ENCODE assay signal across 3 cellular contexts in the genomic region with DNA sequence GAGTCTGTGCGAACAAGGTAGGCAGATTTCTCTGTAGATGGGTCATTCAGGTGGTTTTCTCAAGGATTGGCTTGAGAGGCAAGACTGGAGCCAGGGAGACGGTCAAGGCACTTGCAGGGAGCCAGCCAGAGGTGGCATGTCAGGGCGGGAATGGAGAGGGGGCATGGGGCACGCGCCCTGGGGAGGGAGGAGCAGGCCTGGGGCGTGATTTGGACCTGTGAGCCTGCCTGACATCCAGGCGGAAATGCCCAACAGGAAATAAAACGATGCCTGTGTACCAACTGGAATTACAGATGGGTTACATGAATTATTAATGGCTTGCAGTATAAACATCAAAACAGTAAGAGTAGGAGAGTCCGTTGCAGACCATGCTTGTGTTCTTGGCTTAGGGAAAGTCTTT.
TF ChIP-seq lines count a peak whose summit lies in the region.

No MANE protein-coding gene starts in this region.

TF ChIP-seq in SK-N-SH, 30 proteins besides CTCF, POLR2A, EP300 and RAD21:
- TF ChIP-seq CHD2 (IDR thresholded peaks at IDR 0.05; ENCODE audit: low read length, partially characterized antibody) (no peak), MXI1 (IDR thresholded peaks at IDR 0.05; ENCODE audit: low read depth, low read length) (no peak), FOXM1 (IDR thresholded peaks at IDR 0.05; ENCODE audit: low read depth) (no peak), MEF2A (IDR thresholded peaks at IDR 0.05; ENCODE audit: borderline replicate concordance, low read depth) (no peak), NFIC (IDR thresholded peaks at IDR 0.05; ENCODE audit: borderline replicate concordance) (no peak), GABPA (IDR thresholded peaks at IDR 0.05; ENCODE audit: low read depth) (no peak), RCOR1 (IDR thresholded peaks at IDR 0.05; ENCODE audit: low read length) (no peak), SIN3A (IDR thresholded peaks at IDR 0.05; ENCODE audit: borderline replicate concordance, low read depth, low read length) (no peak), ELF1 (IDR thresholded peaks at IDR 0.05) (no peak), JUND (IDR thresholded peaks at IDR 0.05) (no peak), FOSL2 (IDR thresholded peaks at IDR 0.05; ENCODE audit: borderline replicate concordance, low read depth) (no peak), FOXJ3 (CRISPR knock-in tag; IDR thresholded peaks at IDR 0.05) (no peak)
- TF ChIP-seq, protein P1, sequence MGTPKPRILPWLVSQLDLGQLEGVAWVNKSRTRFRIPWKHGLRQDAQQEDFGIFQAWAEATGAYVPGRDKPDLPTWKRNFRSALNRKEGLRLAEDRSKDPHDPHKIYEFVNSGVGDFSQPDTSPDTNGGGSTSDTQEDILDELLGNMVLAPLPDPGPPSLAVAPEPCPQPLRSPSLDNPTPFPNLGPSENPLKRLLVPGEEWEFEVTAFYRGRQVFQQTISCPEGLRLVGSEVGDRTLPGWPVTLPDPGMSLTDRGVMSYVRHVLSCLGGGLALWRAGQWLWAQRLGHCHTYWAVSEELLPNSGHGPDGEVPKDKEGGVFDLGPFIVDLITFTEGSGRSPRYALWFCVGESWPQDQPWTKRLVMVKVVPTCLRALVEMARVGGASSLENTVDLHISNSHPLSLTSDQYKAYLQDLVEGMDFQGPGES (IDR thresholded peaks at IDR 0.05; ENCODE audit: low read depth, low read length), result no peak
- TF ChIP-seq, protein P2, sequence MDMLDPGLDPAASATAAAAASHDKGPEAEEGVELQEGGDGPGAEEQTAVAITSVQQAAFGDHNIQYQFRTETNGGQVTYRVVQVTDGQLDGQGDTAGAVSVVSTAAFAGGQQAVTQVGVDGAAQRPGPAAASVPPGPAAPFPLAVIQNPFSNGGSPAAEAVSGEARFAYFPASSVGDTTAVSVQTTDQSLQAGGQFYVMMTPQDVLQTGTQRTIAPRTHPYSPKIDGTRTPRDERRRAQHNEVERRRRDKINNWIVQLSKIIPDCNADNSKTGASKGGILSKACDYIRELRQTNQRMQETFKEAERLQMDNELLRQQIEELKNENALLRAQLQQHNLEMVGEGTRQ (IDR thresholded peaks at IDR 0.05; ENCODE audit: borderline replicate concordance, low read depth, low read length), result no peak
- TF ChIP-seq, protein P3, sequence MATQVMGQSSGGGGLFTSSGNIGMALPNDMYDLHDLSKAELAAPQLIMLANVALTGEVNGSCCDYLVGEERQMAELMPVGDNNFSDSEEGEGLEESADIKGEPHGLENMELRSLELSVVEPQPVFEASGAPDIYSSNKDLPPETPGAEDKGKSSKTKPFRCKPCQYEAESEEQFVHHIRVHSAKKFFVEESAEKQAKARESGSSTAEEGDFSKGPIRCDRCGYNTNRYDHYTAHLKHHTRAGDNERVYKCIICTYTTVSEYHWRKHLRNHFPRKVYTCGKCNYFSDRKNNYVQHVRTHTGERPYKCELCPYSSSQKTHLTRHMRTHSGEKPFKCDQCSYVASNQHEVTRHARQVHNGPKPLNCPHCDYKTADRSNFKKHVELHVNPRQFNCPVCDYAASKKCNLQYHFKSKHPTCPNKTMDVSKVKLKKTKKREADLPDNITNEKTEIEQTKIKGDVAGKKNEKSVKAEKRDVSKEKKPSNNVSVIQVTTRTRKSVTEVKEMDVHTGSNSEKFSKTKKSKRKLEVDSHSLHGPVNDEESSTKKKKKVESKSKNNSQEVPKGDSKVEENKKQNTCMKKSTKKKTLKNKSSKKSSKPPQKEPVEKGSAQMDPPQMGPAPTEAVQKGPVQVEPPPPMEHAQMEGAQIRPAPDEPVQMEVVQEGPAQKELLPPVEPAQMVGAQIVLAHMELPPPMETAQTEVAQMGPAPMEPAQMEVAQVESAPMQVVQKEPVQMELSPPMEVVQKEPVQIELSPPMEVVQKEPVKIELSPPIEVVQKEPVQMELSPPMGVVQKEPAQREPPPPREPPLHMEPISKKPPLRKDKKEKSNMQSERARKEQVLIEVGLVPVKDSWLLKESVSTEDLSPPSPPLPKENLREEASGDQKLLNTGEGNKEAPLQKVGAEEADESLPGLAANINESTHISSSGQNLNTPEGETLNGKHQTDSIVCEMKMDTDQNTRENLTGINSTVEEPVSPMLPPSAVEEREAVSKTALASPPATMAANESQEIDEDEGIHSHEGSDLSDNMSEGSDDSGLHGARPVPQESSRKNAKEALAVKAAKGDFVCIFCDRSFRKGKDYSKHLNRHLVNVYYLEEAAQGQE (IDR thresholded peaks at IDR 0.05; ENCODE audit: low read depth, low read length), result no peak
- TF ChIP-seq, protein P4, sequence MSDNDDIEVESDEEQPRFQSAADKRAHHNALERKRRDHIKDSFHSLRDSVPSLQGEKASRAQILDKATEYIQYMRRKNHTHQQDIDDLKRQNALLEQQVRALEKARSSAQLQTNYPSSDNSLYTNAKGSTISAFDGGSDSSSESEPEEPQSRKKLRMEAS (IDR thresholded peaks at IDR 0.05; ENCODE audit: low read depth), result no peak

TF ChIP-seq in SK-N-SH treated with all-trans-retinoic acid at 6 μM for 48 hours, 23 proteins besides CTCF, POLR2A, EP300 and RAD21 (continues in another document):
- TF ChIP-seq ZNF8 (CRISPR knock-in tag; IDR thresholded peaks at IDR 0.05) (no peak), ZC3H10 (CRISPR knock-in tag; IDR thresholded peaks at IDR 0.05) (no peak), ZNF70 (CRISPR knock-in tag; IDR thresholded peaks at IDR 0.05) (no peak), ZFP30 (CRISPR knock-in tag; IDR thresholded peaks at IDR 0.05) (no peak), PPARA (CRISPR knock-in tag; IDR thresholded peaks at IDR 0.05; ENCODE audit: borderline replicate concordance) (no peak), TOX (CRISPR knock-in tag; IDR thresholded peaks at IDR 0.05; ENCODE audit: borderline replicate concordance) (no peak), SNAI2 (CRISPR knock-in tag; IDR thresholded peaks at IDR 0.05) (no peak), TCF4 (CRISPR knock-in tag; IDR thresholded peaks at IDR 0.05; ENCODE audit: borderline replicate concordance) (no peak)
- TF ChIP-seq, protein P5, sequence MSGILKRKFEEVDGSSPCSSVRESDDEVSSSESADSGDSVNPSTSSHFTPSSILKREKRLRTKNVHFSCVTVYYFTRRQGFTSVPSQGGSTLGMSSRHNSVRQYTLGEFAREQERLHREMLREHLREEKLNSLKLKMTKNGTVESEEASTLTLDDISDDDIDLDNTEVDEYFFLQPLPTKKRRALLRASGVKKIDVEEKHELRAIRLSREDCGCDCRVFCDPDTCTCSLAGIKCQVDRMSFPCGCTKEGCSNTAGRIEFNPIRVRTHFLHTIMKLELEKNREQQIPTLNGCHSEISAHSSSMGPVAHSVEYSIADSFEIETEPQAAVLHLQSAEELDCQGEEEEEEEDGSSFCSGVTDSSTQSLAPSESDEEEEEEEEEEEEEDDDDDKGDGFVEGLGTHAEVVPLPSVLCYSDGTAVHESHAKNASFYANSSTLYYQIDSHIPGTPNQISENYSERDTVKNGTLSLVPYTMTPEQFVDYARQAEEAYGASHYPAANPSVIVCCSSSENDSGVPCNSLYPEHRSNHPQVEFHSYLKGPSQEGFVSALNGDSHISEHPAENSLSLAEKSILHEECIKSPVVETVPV (CRISPR knock-in tag; IDR thresholded peaks at IDR 0.05), result no peak
- TF ChIP-seq, protein P6, sequence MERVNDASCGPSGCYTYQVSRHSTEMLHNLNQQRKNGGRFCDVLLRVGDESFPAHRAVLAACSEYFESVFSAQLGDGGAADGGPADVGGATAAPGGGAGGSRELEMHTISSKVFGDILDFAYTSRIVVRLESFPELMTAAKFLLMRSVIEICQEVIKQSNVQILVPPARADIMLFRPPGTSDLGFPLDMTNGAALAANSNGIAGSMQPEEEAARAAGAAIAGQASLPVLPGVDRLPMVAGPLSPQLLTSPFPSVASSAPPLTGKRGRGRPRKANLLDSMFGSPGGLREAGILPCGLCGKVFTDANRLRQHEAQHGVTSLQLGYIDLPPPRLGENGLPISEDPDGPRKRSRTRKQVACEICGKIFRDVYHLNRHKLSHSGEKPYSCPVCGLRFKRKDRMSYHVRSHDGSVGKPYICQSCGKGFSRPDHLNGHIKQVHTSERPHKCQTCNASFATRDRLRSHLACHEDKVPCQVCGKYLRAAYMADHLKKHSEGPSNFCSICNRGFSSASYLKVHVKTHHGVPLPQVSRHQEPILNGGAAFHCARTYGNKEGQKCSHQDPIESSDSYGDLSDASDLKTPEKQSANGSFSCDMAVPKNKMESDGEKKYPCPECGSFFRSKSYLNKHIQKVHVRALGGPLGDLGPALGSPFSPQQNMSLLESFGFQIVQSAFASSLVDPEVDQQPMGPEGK (CRISPR knock-in tag; IDR thresholded peaks at IDR 0.05; ENCODE audit: borderline replicate concordance), result no peak
- TF ChIP-seq, protein P7, sequence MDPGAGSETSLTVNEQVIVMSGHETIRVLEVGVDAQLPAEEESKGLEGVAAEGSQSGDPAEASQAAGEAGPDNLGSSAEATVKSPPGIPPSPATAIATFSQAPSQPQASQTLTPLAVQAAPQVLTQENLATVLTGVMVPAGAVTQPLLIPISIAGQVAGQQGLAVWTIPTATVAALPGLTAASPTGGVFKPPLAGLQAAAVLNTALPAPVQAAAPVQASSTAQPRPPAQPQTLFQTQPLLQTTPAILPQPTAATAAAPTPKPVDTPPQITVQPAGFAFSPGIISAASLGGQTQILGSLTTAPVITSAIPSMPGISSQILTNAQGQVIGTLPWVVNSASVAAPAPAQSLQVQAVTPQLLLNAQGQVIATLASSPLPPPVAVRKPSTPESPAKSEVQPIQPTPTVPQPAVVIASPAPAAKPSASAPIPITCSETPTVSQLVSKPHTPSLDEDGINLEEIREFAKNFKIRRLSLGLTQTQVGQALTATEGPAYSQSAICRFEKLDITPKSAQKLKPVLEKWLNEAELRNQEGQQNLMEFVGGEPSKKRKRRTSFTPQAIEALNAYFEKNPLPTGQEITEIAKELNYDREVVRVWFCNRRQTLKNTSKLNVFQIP (CRISPR knock-in tag; IDR thresholded peaks at IDR 0.05; ENCODE audit: borderline replicate concordance, low read depth), result no peak

TF ChIP-seq in H1, 55 proteins besides CTCF, POLR2A, EP300 and RAD21:
- TF ChIP-seq SRF (IDR thresholded peaks at IDR 0.05; ENCODE audit: low read depth, low read length) (no peak), KDM1A (IDR thresholded peaks at IDR 0.05; ENCODE audit: borderline replicate concordance, low read length) (no peak), TAF7 (optimal IDR thresholded peaks at IDR 0.05; ENCODE audit: borderline replicate concordance, low read depth, low read length) (no peak), YY1 (IDR thresholded peaks at IDR 0.05; ENCODE audit: low read depth, low read length) (no peak), CTBP2 (IDR thresholded peaks at IDR 0.05; ENCODE audit: borderline replicate concordance, insufficient read depth, insufficient read length, low read length) (no peak)
- TF ChIP-seq, protein P8, sequence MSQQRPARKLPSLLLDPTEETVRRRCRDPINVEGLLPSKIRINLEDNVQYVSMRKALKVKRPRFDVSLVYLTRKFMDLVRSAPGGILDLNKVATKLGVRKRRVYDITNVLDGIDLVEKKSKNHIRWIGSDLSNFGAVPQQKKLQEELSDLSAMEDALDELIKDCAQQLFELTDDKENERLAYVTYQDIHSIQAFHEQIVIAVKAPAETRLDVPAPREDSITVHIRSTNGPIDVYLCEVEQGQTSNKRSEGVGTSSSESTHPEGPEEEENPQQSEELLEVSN (IDR thresholded peaks at IDR 0.05), result no peak
- TF ChIP-seq, protein P9, sequence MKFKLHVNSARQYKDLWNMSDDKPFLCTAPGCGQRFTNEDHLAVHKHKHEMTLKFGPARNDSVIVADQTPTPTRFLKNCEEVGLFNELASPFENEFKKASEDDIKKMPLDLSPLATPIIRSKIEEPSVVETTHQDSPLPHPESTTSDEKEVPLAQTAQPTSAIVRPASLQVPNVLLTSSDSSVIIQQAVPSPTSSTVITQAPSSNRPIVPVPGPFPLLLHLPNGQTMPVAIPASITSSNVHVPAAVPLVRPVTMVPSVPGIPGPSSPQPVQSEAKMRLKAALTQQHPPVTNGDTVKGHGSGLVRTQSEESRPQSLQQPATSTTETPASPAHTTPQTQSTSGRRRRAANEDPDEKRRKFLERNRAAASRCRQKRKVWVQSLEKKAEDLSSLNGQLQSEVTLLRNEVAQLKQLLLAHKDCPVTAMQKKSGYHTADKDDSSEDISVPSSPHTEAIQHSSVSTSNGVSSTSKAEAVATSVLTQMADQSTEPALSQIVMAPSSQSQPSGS (IDR thresholded peaks at IDR 0.05; ENCODE audit: low read length), result no peak
- TF ChIP-seq, protein P10, sequence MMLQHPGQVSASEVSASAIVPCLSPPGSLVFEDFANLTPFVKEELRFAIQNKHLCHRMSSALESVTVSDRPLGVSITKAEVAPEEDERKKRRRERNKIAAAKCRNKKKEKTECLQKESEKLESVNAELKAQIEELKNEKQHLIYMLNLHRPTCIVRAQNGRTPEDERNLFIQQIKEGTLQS (IDR thresholded peaks at IDR 0.05; ENCODE audit: insufficient read depth, low read depth, low read length), result no peak
